In genomic region chr20:13458860-13459451, GRCh38 we compare ENCODE assay signal across 8 cellular contexts.
A peak's percentile ranks its signal among the peaks of the same experiment; 100 is the strongest.
DNase-seq lines count a peak whose midpoint lies in the region; ATAC-seq, FAIRE-seq and TF ChIP-seq lines count a peak whose summit lies in the region.

No MANE protein-coding gene starts in this region.

- peak; percentile 72 to 89 (median 89) for TF ChIP-seq CTCF in GM12878 (IDR thresholded peaks at IDR 0.05 in 2 of 3, conservative IDR thresholded peaks at IDR 0.05 in 1 of 3; ENCODE audit: control insufficient read depth in 2 of 3, extremely low read depth in 1 of 3, insufficient read depth in 1 of 3, low read depth in 3 of 3, low read length in 3 of 3)
- TF ChIP-seq CTCF in left lung (IDR thresholded peaks at IDR 0.05), result peak; percentile 56

- H3K9me3 ChIP-seq in GM12878 (replicated peaks; ENCODE audit: control insufficient read depth, insufficient read depth, low read length) (no peaks in the 10 kb centered on the region), left lung (no peaks in the 10 kb centered on the region)

- H3K4me3 Mint-ChIP-seq in activated T-cell treated with anti-CD3 and anti-CD28 coated beads, Interleukin-2, amount 50 U/mL, for 4 hours, result no peak overlapping the region

- no peaks in the 10 kb centered on the region for H3K4me1 Mint-ChIP-seq in activated T-cell treated with anti-CD3 and anti-CD28 coated beads, Interleukin-2, amount 50 U/mL, for 4 hours (ENCODE audit: low read depth)

- no peaks in the 10 kb centered on the region for H3K9me3 Mint-ChIP-seq in activated T-cell treated with anti-CD3 and anti-CD28 coated beads, Interleukin-2, amount 50 U/mL, for 4 hours

- RAD21 ChIA-PET in GM12878 (lab: Charles Lee; ENCODE audit: unreplicated experiment), result interaction anchor here (0.8 to 1.6 kb wide), 3 partner anchors 87 to 329 kb away, joined by 3 to 19 read pairs (median 4); no protein-coding TSS in a partner anchor

- no peak overlapping the region for H3K9ac ChIP-seq in GM12878 (ENCODE audit: control insufficient read depth, insufficient read depth, low read length)

- peak; percentile 74 for TF ChIP-seq RAD21 in GM12878 (IDR thresholded peaks at IDR 0.05; ENCODE audit: insufficient read depth, low read depth, low read length)

- peaks cover 12% of the 10 kb centered on the region for H3K36me3 Mint-ChIP-seq in activated T-cell treated with anti-CD3 and anti-CD28 coated beads, Interleukin-2, amount 50 U/mL, for 4 hours (ENCODE audit: insufficient read depth)

- no peak overlapping the region for H3K4me2 ChIP-seq in GM12878 (ENCODE audit: control insufficient read depth, insufficient read depth)

- H3K4me3 ChIP-seq in GM12878 (no peak overlapping the region), left lung (no peak overlapping the region)

- no peaks in the 10 kb centered on the region for H4K20me1 ChIP-seq in GM12878 (ENCODE audit: control insufficient read depth, insufficient read depth)

- in situ Hi-C loops in GM12878 (cut with MboI), result loop anchor here (25.0 kb wide), 1 partner anchor 328 kb away; the partner anchor contains the start of genes ESF1 and NDUFAF5

- WGBS in GM12878 (ENCODE audit: insufficient coverage, insufficient replicate concordance, low lambda C conversion rate, missing lambda C conversion rate), result 48% methylated on average over 3 of the region's 3 CpGs

- no peak overlapping the region for H3K27ac ChIP-seq in GM12878 (ENCODE audit: control insufficient read depth, insufficient read depth)
- H3K27ac ChIP-seq in left lung, result no peak overlapping the region

- no TSS peak for BruUV-seq in GM12878 (replicated peaks; lab: Mats Ljungman, UMichigan)

- SMC1A ChIA-PET in GM12878 (lab: Charles Lee; ENCODE audit: uncharacterized antibody, unreplicated experiment), result interaction anchor here (1.0 to 3.8 kb wide), 4 partner anchors 9 to 87 kb away, joined by 3 to 24 read pairs (median 6); no protein-coding TSS in a partner anchor

- CTCF ChIA-PET in GM12878 (lab: Yijun Ruan, JAX), result interaction anchor here (0.9 to 5.1 kb wide), 16 partner anchors 8 to 341 kb away, joined by 3 to 72 read pairs (median 6); no protein-coding TSS in a partner anchor

- no peak for TF ChIP-seq POLR2A in GM12878 (IDR thresholded peaks at IDR 0.05; ENCODE audit: low read depth, low read length)

- H3K79me2 ChIP-seq in GM12878 (ENCODE audit: control insufficient read depth, insufficient read depth, low read length), result no peaks in the 10 kb centered on the region

- H3K4me1 ChIP-seq in GM12878 (ENCODE audit: control insufficient read depth, insufficient read depth, low read length), result no peaks in the 10 kb centered on the region
- no peaks in the 10 kb centered on the region for H3K4me1 ChIP-seq in left lung

- no peaks in the 10 kb centered on the region for H3K27me3 Mint-ChIP-seq in activated T-cell treated with anti-CD3 and anti-CD28 coated beads, Interleukin-2, amount 50 U/mL, for 4 hours (ENCODE audit: low read depth)

- H3K36me3 ChIP-seq in GM12878 (ENCODE audit: control insufficient read depth in 2 of 2, insufficient read depth in 2 of 2, low read length in 1 of 2) (no peaks in the 10 kb centered on the region), left lung (no peaks in the 10 kb centered on the region)

- ATAC-seq in GM18502 (IDR thresholded peaks at IDR 0.05; ENCODE audit: poor library complexity, unreplicated experiment) (peak; percentile 96), HG02840 (IDR thresholded peaks at IDR 0.05; ENCODE audit: low FRiP score, unreplicated experiment) (peak; percentile 54), GM12878 (peak; percentile 91), left lung (peak; percentile 83)
- no peak for ATAC-seq in activated T-cell treated with anti-CD3 and anti-CD28 coated beads, Interleukin-2, amount 50 U/mL, for 4 hours

- peak; percentile 65 for DNase-seq in AG20443 (ENCODE audit: low spot score)
- DNase-seq in NCI-H1105 treated with DMSO at 0.1 percent for 48 hours (lab: John Stamatoyannopoulos, UW), result peak; percentile 51
- no peak for DNase-seq in GM12878 (ENCODE audit: low read depth, low spot score)
- DNase-seq in left lung, result no peak
- DNase-seq in activated T-cell treated with anti-CD3 and anti-CD28 coated beads, Interleukin-2, amount 50 U/mL, for 4 hours, result no peak
- DNase-seq in activated CD4-positive, CD25-positive, alpha-beta regulatory T cell treated with anti-CD3 and anti-CD28 coated beads, Interleukin-2, amount 50 U/mL, for 72 hours, result no peak

- intact Hi-C loops in GM12878 (cut with micrococcal nuclease; ENCODE audit: unreplicated experiment) (loop anchor here (1.0 kb wide), 2 partner anchors 87 to 329 kb away; no protein-coding TSS in a partner anchor), left lung (cut with DNase I) (no loop called here)

- POLR2A ChIA-PET in GM12878 (lab: Charles Lee), result no interaction called here

- peak; percentile 91 for FAIRE-seq in GM12878 (lab: Jason Lieb, UNC)

- no peaks in the 10 kb centered on the region for H3K27me3 ChIP-seq in GM12878 (replicated peaks in 1 of 2; ENCODE audit: control insufficient read depth in 2 of 2, insufficient read depth in 2 of 2, low read length in 1 of 2)
- no peaks in the 10 kb centered on the region for H3K27me3 ChIP-seq in left lung

- TF ChIP-seq EP300 in GM12878 (IDR thresholded peaks at IDR 0.05; ENCODE audit: borderline replicate concordance in 1 of 2, control insufficient read depth in 1 of 2, low read depth in 2 of 2, low read length in 2 of 2), result no peak

- H2AFZ ChIP-seq in GM12878 (ENCODE audit: control insufficient read depth, low read depth, low read length), result no peak overlapping the region

TF ChIP-seq in GM12878, 131 proteins besides CTCF, POLR2A, EP300 and RAD21:
- TF ChIP-seq SMC3 (IDR thresholded peaks at IDR 0.05; ENCODE audit: borderline replicate concordance, low read length) (peak; percentile 48; the same call in 1 of the 2 replicates), EGR1 (IDR thresholded peaks at IDR 0.05; ENCODE audit: borderline replicate concordance in 1 of 2, low read depth in 2 of 2, low read length in 2 of 2) (no peak)

Comparison
In these comparisons a context has a peak if more than half of its experiments do, and no peak if none do; other contexts are left out.
1. DNase-seq: peak in AG20443 (single experiment) and NCI-H1105 treated with DMSO at 0.1 percent for 48 hours (single experiment); none in GM12878 (single experiment), left lung (0 of 2), activated T-cell treated with anti-CD3 and anti-CD28 coated beads, Interleukin-2, amount 50 U/mL, for 4 hours (single experiment) and activated CD4-positive, CD25-positive, alpha-beta regulatory T cell treated with anti-CD3 and anti-CD28 coated beads, Interleukin-2, amount 50 U/mL, for 72 hours (single experiment).
2. ATAC-seq: peak in GM18502 (single experiment), HG02840 (single experiment), GM12878 (single experiment) and left lung (single experiment); none in activated T-cell treated with anti-CD3 and anti-CD28 coated beads, Interleukin-2, amount 50 U/mL, for 4 hours (0 of 2).